ENCODE assay signal across 28 cellular contexts in genomic region chr2:14676371-14676770, GRCh38. TPM values are rescaled to one million over a fixed set of nuclear protein-coding genes. Genes with fewer than 3 reads are reported as not detected.
"Had no signal": no experiment of that assay in that cellular context is flagged by ENCODE, and none has a peak within 500 bp of the region (broad histone marks: within the 10 kb centered on the region; RNA-seq: fewer than 3 reads in every experiment).

No MANE protein-coding gene starts in this region.

- H3K4me3 ChIP-seq: MG63, PC-9, SJCRH30, SK-N-MC had no signal

- H3K27ac ChIP-seq: PC-9, RWPE1, SJCRH30, SK-N-MC had no signal

- H3K27me3 ChIP-seq: MG63, SJCRH30 had no signal

- H3K36me3 ChIP-seq: MG63, SJCRH30 had no signal

- H3K4me2 ChIP-seq: PC-9 had no signal

- H3K4me1 ChIP-seq: SJCRH30 had no signal

- H3K9me3 ChIP-seq: MG63, SJCRH30 had no signal

- DNase-seq: KG1, MG63, NCI-H1048, NCI-H1092 treated with DMSO at 0.1 percent for 48 hours, NCI-H1105 treated with DMSO at 0.1 percent for 48 hours, NCI-H1436, NCI-H146, NCI-H1694, NCI-H187, NCI-H2029, NCI-H2081, NCI-H2171 treated with DMSO at 0.1 percent for 48 hours, NCI-H2227 treated with DMSO at 0.1 percent for 48 hours, NCI-H345, NCI-H446, NCI-H510A treated with DMSO at 0.1 percent for 48 hours, NCI-H524 treated with DMSO at 0.1 percent for 48 hours, NCI-H526 treated with DMSO at 0.1 percent for 48 hours, NCI-H774, PC-9, SHP77, SIG-M5, T-cell had no signal

- H2AFZ ChIP-seq: PC-9 had no signal

RNA-seq across cellular contexts. Expression of gene LRATD1, which starts 43.9 kb away (rescaled TPM):
- total RNA-seq: OCI-LY7; SJCRH30; T-helper 1 cell treated with Interleukin-12 subunit alpha and Interleukin-12 subunit beta and Interleukin-4 antibody, amounts not matched to agents 30 ng/mL and 1 ng/mL, for 36 hours had no signal
